ENCODE assay signal across 8 cellular contexts in genomic region chr19:3572855-3573161, GRCh38. TPM values are rescaled to one million over a fixed set of nuclear protein-coding genes. Genes with fewer than 3 reads are reported as not detected.
A peak's percentile ranks its signal among the peaks of the same experiment; 100 is the strongest.
DNase-seq lines count a peak whose midpoint lies in the region; ATAC-seq and TF ChIP-seq lines count a peak whose summit lies in the region.

Gene HMG20B, plus strand, starts transcription at chr19:3572944. Its CDS starts 366 bp downstream, at chr19:3573310.

- H3K4me1 ChIP-seq in left lung, result peaks cover 0 to 29% of the 10 kb centered on the region in 2 donors

- no peak for DNase-seq in activated CD8-positive, alpha-beta memory T cell treated with anti-CD3 and anti-CD28 coated beads, Interleukin-2, amount 50 U/mL, for 48 hours
- DNase-seq in left lung, result no peak
- DNase-seq in retina, result no peak
- no peak for DNase-seq in NCI-H1105 treated with DMSO at 0.1 percent for 48 hours (lab: John Stamatoyannopoulos, UW)
- no peak for DNase-seq in SHP77 treated with DMSO at 0.1 percent for 48 hours (lab: John Stamatoyannopoulos, UW)

- POLR2A ChIA-PET in activated CD8-positive, alpha-beta memory T cell treated with anti-CD3 and anti-CD28 coated beads for 36 hours (lab: Charles Lee), result no interaction called here

- ATAC-seq in left lung, result no peak

- peaks cover 0 to 10% of the 10 kb centered on the region in 2 donors for H3K36me3 ChIP-seq in left lung

- no peaks in the 10 kb centered on the region for H3K9me3 ChIP-seq in left lung

- peaks cover 0 to 4% (median 0%) of the 10 kb centered on the region in 5 experiments for H3K9me3 Mint-ChIP-seq in brain

- peaks cover 21% of the 10 kb centered on the region for H3K4me1 Mint-ChIP-seq in brain

- TF ChIP-seq CTCF in brain (conservative IDR thresholded peaks at IDR 0.05), result no peak
- TF ChIP-seq CTCF in left lung (IDR thresholded peaks at IDR 0.05), result no peak

- H3K27me3 ChIP-seq in left lung, result no peaks in the 10 kb centered on the region

- intact Hi-C loops in left lung (cut with DNase I), result no loop called here

- peak within 1 kb of the TSS; percentile 85 to 99 for H3K4me3 ChIP-seq in left lung

- CTCF ChIA-PET in activated CD8-positive, alpha-beta memory T cell treated with anti-CD3 and anti-CD28 coated beads for 36 hours (lab: Charles Lee), result interaction anchor here (1.2 to 1.4 kb wide), 2 partner anchors 11 to 15 kb away, joined by 3 read pairs; no protein-coding TSS in a partner anchor

- peak within 1 kb of the TSS; percentile 76 to 85 for H3K27ac ChIP-seq in left lung
- H3K27ac ChIP-seq in temporal lobe (ENCODE audit: low read depth, low read length), result peak within 1 kb of the TSS; percentile 93

- H3K4me3 Mint-ChIP-seq in brain, result peak within 1 kb of the TSS; percentile 82 to 88 (median 85)

- H3K36me3 Mint-ChIP-seq in brain, result peaks cover 10% of the 10 kb centered on the region

- peak within 1 kb of the TSS; percentile 32 to 84 (median 78) for H3K27ac Mint-ChIP-seq in brain

- H3K27me3 Mint-ChIP-seq in brain, result no peaks in the 10 kb centered on the region

RNA-seq across cellular contexts. Expression of gene HMG20B, which starts in this region (rescaled TPM):
- 10 to 100 TPM; 43.0 to 44.9 TPM for total RNA-seq in activated CD8-positive, alpha-beta memory T cell treated with anti-CD3 and anti-CD28 coated beads for 36 hours
- 135 TPM for polyA plus RNA-seq in brain (ENCODE audit: insufficient read depth, low read depth, low replicate concordance)
- 10 to 100 TPM; 50.9 to 74.8 TPM for total RNA-seq in left lung
- 9.6 TPM for total RNA-seq in temporal lobe
